ENCODE assay signal across 34 cellular contexts in genomic region chr13:57003682-57004081, GRCh38.
"Had no signal": no experiment of that assay in that cellular context is flagged by ENCODE, and none has a peak within 500 bp of the region (broad histone marks: within the 10 kb centered on the region; RNA-seq: fewer than 3 reads in every experiment).

No MANE protein-coding gene starts in this region.

- H3K9me3 ChIP-seq: MG63 had no signal

- H3K36me3 ChIP-seq: MG63 had no signal

- H3K4me3 ChIP-seq: MG63 had no signal

- H3K27me3 ChIP-seq: MG63 had no signal

- H3K27ac ChIP-seq: KMS-11 had no signal

- H3K9ac ChIP-seq: KMS-11 had no signal

- DNase-seq: Karpas-422, Kasumi-1, MG63, MM.1S, MV-4-11, NCI-H1048, NCI-H1092, NCI-H1092 treated with DMSO at 0.1 percent for 48 hours, NCI-H1105, NCI-H1105 treated with DMSO at 0.1 percent for 48 hours, NCI-H1417, NCI-H1417 treated with DMSO at 0.1 percent for 48 hours, NCI-H1436, NCI-H1436 treated with DMSO at 0.1 percent for 48 hours, NCI-H146, NCI-H1694, NCI-H1694 treated with DMSO at 0.1 percent for 48 hours, NCI-H187, NCI-H187 treated with DMSO at 0.1 percent for 48 hours, NCI-H1930, NCI-H2029, NCI-H2029 treated with DMSO at 0.1 percent for 48 hours, NCI-H2081, NCI-H2081 treated with DMSO at 0.1 percent for 48 hours, NCI-H2107, NCI-H2171, NCI-H2171 treated with DMSO at 0.1 percent for 48 hours, NCI-H2227 treated with DMSO at 0.1 percent for 48 hours, NCI-H226, NCI-H345, NCI-H446, NCI-H446 treated with DMSO at 0.1 percent for 48 hours, NCI-H510A had no signal

- H3K4me2 ChIP-seq: KMS-11 had no signal
